2 cellular contexts compared by ENCODE assay signal in genomic region chr4:189265515-189265914, GRCh38.
TF ChIP-seq lines count a peak whose summit lies in the region.

No MANE protein-coding gene starts in this region.

TF ChIP-seq in GM23338, 12 proteins besides CTCF, POLR2A, EP300 and RAD21:
- no peak for TF ChIP-seq EZH2 (IDR thresholded peaks at IDR 0.05; ENCODE audit: low read depth, unreplicated experiment)
- no peak for TF ChIP-seq ZNF331 (CRISPR knock-in tag; IDR thresholded peaks at IDR 0.05; ENCODE audit: low read depth)
- TF ChIP-seq, protein P1, sequence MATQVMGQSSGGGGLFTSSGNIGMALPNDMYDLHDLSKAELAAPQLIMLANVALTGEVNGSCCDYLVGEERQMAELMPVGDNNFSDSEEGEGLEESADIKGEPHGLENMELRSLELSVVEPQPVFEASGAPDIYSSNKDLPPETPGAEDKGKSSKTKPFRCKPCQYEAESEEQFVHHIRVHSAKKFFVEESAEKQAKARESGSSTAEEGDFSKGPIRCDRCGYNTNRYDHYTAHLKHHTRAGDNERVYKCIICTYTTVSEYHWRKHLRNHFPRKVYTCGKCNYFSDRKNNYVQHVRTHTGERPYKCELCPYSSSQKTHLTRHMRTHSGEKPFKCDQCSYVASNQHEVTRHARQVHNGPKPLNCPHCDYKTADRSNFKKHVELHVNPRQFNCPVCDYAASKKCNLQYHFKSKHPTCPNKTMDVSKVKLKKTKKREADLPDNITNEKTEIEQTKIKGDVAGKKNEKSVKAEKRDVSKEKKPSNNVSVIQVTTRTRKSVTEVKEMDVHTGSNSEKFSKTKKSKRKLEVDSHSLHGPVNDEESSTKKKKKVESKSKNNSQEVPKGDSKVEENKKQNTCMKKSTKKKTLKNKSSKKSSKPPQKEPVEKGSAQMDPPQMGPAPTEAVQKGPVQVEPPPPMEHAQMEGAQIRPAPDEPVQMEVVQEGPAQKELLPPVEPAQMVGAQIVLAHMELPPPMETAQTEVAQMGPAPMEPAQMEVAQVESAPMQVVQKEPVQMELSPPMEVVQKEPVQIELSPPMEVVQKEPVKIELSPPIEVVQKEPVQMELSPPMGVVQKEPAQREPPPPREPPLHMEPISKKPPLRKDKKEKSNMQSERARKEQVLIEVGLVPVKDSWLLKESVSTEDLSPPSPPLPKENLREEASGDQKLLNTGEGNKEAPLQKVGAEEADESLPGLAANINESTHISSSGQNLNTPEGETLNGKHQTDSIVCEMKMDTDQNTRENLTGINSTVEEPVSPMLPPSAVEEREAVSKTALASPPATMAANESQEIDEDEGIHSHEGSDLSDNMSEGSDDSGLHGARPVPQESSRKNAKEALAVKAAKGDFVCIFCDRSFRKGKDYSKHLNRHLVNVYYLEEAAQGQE (IDR thresholded peaks at IDR 0.05; ENCODE audit: unreplicated experiment): no peak
- TF ChIP-seq STAT1 (IDR thresholded peaks at IDR 0.05; ENCODE audit: unreplicated experiment): no peak

TF ChIP-seq in H1, 55 proteins besides CTCF, POLR2A, EP300 and RAD21:
- TF ChIP-seq, protein P2, sequence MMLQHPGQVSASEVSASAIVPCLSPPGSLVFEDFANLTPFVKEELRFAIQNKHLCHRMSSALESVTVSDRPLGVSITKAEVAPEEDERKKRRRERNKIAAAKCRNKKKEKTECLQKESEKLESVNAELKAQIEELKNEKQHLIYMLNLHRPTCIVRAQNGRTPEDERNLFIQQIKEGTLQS (IDR thresholded peaks at IDR 0.05; ENCODE audit: insufficient read depth, low read depth, low read length): no peak
- TF ChIP-seq TBP (IDR thresholded peaks at IDR 0.05; ENCODE audit: low read depth, low read length) (no peak), USF2 (IDR thresholded peaks at IDR 0.05; ENCODE audit: low read length) (no peak)
